ENCODE assay signal across 21 cellular contexts in genomic region chr1:1529936-1530335, GRCh38. TPM values are rescaled to one million over a fixed set of nuclear protein-coding genes. Genes with fewer than 3 reads are reported as not detected.
DNase-seq lines count a peak whose midpoint lies in the region; ATAC-seq, FAIRE-seq and TF ChIP-seq lines count a peak whose summit lies in the region.
"Had no signal": no experiment of that assay in that cellular context is flagged by ENCODE, and none has a peak within 500 bp of the region (broad histone marks: within the 10 kb centered on the region; RNA-seq: fewer than 3 reads in every experiment).

No MANE protein-coding gene starts in this region.

- H3K9ac ChIP-seq in K562 (ENCODE audit: insufficient read depth in 1 of 2, low read depth in 2 of 2, low read length in 2 of 2) = no peak overlapping the region
- H3K9ac ChIP-seq: BLaER1 treated with 17β-estradiol and CSF1 and Interleukin-3, amounts not matched to agents 10 nM and 100 nM had no signal

- no TSS peak for BruUV-seq in K562 (replicated peaks; lab: Mats Ljungman, UMichigan)

- no peak overlapping the region for H2AFZ ChIP-seq in K562 (ENCODE audit: low read depth, low read length)

- TF ChIP-seq EP300 in K562 (IDR thresholded peaks at IDR 0.05; ENCODE audit: low read length) = no peak

- no peaks in the 10 kb centered on the region for H3K79me2 ChIP-seq in K562 (ENCODE audit: control insufficient read depth, insufficient read depth, low read length)

- POLR2A ChIA-PET in K562 (lab: Yijun Ruan, JAX) = interaction anchor here (1.4 kb wide), 1 partner anchor 21 kb away, joined by 3 read pairs; no protein-coding TSS in a partner anchor

- FAIRE-seq in GM12891 (lab: Jason Lieb, UNC) (peak; percentile 20), K562 (lab: Jason Lieb, UNC) (no peak)
- FAIRE-seq: A204.1, D721Med, G401.6, GM12892, GM18507 had no signal

- CTCF ChIA-PET in K562 (lab: Yijun Ruan, JAX; ENCODE audit: low intra/inter-chr PET ratio) = interaction anchor here (0.5 kb wide), 1 partner anchor 121 kb away, joined by 3 read pairs; no protein-coding TSS in a partner anchor

- no peak overlapping the region for H3K4me2 ChIP-seq in K562 (ENCODE audit: insufficient read depth, low read length)
- H3K4me2 ChIP-seq: BLaER1 treated with 17β-estradiol and CSF1 and Interleukin-3, amounts not matched to agents 10 nM and 100 nM had no signal

- H3K27me3 ChIP-seq in K562 (ENCODE audit: control insufficient read depth in 2 of 2, insufficient read depth in 2 of 2, low read length in 2 of 2) (no peaks in the 10 kb centered on the region), left ventricle myocardium inferior (ENCODE audit: low read depth) (no peaks in the 10 kb centered on the region)
- H3K27me3 ChIP-seq: BLaER1 treated with 17β-estradiol and CSF1 and Interleukin-3, amounts not matched to agents 10 nM and 100 nM had no signal

- H4K20me1 ChIP-seq in K562 (replicated peaks; ENCODE audit: control insufficient read depth, insufficient read depth, low read length) = no peaks in the 10 kb centered on the region

- peaks cover 0 to 10% of the 10 kb centered on the region in 2 experiments; a peak in 2 of 5 replicates for H3K4me1 ChIP-seq in K562 (replicated peaks in 1 of 2; ENCODE audit: control insufficient read depth in 2 of 2, insufficient read depth in 2 of 2, low read length in 2 of 2)
- peaks cover 15% of the 10 kb centered on the region for H3K4me1 ChIP-seq in left ventricle myocardium inferior
- H3K4me1 ChIP-seq: Caco-2 had no signal

- no peak for TF ChIP-seq RAD21 in K562 (CRISPR knock-in tag; conservative IDR thresholded peaks at IDR 0.05 in 1 of 2, IDR thresholded peaks at IDR 0.05 in 1 of 2)

- peak; percentile 1 for DNase-seq in AG08395 (ENCODE audit: low spot score)
- no peak for DNase-seq in GM12891 (ENCODE audit: insufficient read length, low spot score)
- no peak for DNase-seq in K562 (ENCODE audit: extremely low read depth in 1 of 4, low spot score in 3 of 4)
- no peak for DNase-seq in T-helper 9 cell
- no peak for DNase-seq in left ventricle myocardium inferior
- DNase-seq: 8988T; ACHN; AML-193; Caco-2; Calu3; CD4-positive, alpha-beta T cell; CD8-positive, alpha-beta T cell; DMS79 treated with DMSO at 0.1 percent for 48 hours; GF-D8 had no signal

- no peak for ATAC-seq in K562
- ATAC-seq: CD8-positive, alpha-beta T cell had no signal

- no peak for TF ChIP-seq CTCF in K562 (IDR thresholded peaks at IDR 0.05 in 2 of 3, conservative IDR thresholded peaks at IDR 0.05 in 1 of 3; ENCODE audit: insufficient read depth in 2 of 3, low read depth in 1 of 3, low read length in 3 of 3)
- no peak for TF ChIP-seq CTCF in left ventricle myocardium inferior (IDR thresholded peaks at IDR 0.05; ENCODE audit: borderline replicate concordance)

- no peak for TF ChIP-seq POLR2A in GM12891 (IDR thresholded peaks at IDR 0.05; ENCODE audit: low read depth, low read length)
- no peak for TF ChIP-seq POLR2A in K562 (conservative IDR thresholded peaks at IDR 0.05)

- H3K27ac ChIP-seq in K562 (ENCODE audit: extremely low read depth, low read depth, low read length) (no peak overlapping the region), left ventricle myocardium inferior (replicated peaks) (no peak overlapping the region)
- H3K27ac ChIP-seq: BLaER1 treated with 17β-estradiol and CSF1 and Interleukin-3, amounts not matched to agents 10 nM and 100 nM; C4-2B had no signal

- intact Hi-C loops in K562 (cut with micrococcal nuclease) (no loop called here), left ventricle myocardium inferior (cut with micrococcal nuclease) (no loop called here)

- no peaks in the 10 kb centered on the region for H3K9me1 ChIP-seq in K562 (ENCODE audit: control insufficient read depth, insufficient read depth, low read length)

- H3K9me3 ChIP-seq in K562 (replicated peaks; ENCODE audit: control insufficient read depth, insufficient read depth, low read depth, low read length) (peaks cover 20% of the 10 kb centered on the region), left ventricle myocardium inferior (replicated peaks) (peaks cover 18% of the 10 kb centered on the region)
- H3K9me3 ChIP-seq: Caco-2 had no signal

- H3K4me3 ChIP-seq in K562 = no peak overlapping the region
- H3K4me3 ChIP-seq in left ventricle myocardium inferior = no peak overlapping the region
- H3K4me3 ChIP-seq: BLaER1 treated with 17β-estradiol and CSF1 and Interleukin-3, amounts not matched to agents 10 nM and 100 nM had no signal

- in situ Hi-C loops in K562 (cut with MboI) = no loop called here

- WGBS in K562 (ENCODE audit: insufficient coverage, low coverage, missing lambda C conversion rate) = 99% methylated on average over 8 of the region's 8 CpGs

- peaks cover 67% of the 10 kb centered on the region; the same call in 2 of the 3 replicates for H3K36me3 ChIP-seq in K562 (ENCODE audit: control insufficient read depth, insufficient read depth, low read length)
- H3K36me3 ChIP-seq in left ventricle myocardium inferior = peaks cover 57% of the 10 kb centered on the region

RNA-seq across cellular contexts. Expression of gene TMEM240, which starts 10.5 kb away (rescaled TPM):
- polyA plus RNA-seq in GM12891 (2012; ENCODE audit: low read depth, missing spikeins) = 0.50 TPM
- total RNA-seq in K562 (2011; cell fraction: chromatin; rRNA removed; ENCODE audit: low replicate concordance) = 1.2 and 8.3 TPM in 2 replicates
- 5.3 and 6.0 TPM in 2 replicates for total RNA-seq in K562 (2011; cell fraction: nucleolus; rRNA removed)
- 2.6 and 6.0 TPM in 2 replicates for total RNA-seq in K562 (2011; cell fraction: nucleoplasm; rRNA removed)
- total RNA-seq in K562 (2014; rRNA removed) = 0.78 TPM in 1 of 2 replicates, not detected in the other
- not detected in 2 replicates for total RNA-seq in K562 (2014; rRNA removed; fragmentation: Illumina TruSeq; extraction: Trizol)
- 0.38 and 0.43 TPM in 2 replicates for total RNA-seq in K562 (2015; rRNA removed; fragmentation: Illumina TruSeq; extraction: Trizol)
- 1.3 and 2.0 TPM in 2 replicates for total RNA-seq in K562 (2021)
- polyA plus RNA-seq in K562 (2011; rRNA removed) = 0.24 TPM in 2 replicates
- 0.46 TPM in 1 of 2 replicates, not detected in the other for polyA plus RNA-seq in K562 (2011; cell fraction: cytosol; rRNA removed)
- polyA plus RNA-seq in K562 (2011; cell fraction: nucleus; rRNA removed) = 3.5 and 8.1 TPM in 2 replicates
- polyA plus RNA-seq in K562 (2012) = 1.1 and 3.2 TPM in 2 replicates
- polyA plus RNA-seq in K562 (2014; fragmentation: Illumina TruSeq; extraction: Trizol) = not detected in 2 replicates
- polyA plus RNA-seq in K562 (2014; fragmentation: Nextera tagmentation; extraction: Ambion mirVana) = not detected
- 0.28 and 0.94 TPM in 2 replicates for polyA plus RNA-seq in K562 (2014; rRNA removed)
- not detected in 2 replicates for polyA minus RNA-seq in K562 (2011; rRNA and poly(A)+ RNA removed)
- polyA minus RNA-seq in K562 (2011; cell fraction: cytosol; rRNA and poly(A)+ RNA removed) = not detected in 2 replicates
- polyA minus RNA-seq in K562 (2011; cell fraction: nucleus; rRNA and poly(A)+ RNA removed) = 0.56 and 0.67 TPM in 2 replicates
- total RNA-seq in left ventricle myocardium inferior = 7.2 TPM

RNA-seq across cellular contexts. Expression of gene ATAD3A, which starts 18.0 kb away (rescaled TPM):
- 26.8 TPM for polyA plus RNA-seq in GM12891 (2012; ENCODE audit: low read depth, missing spikeins)
- 54.7 and 190 TPM in 2 replicates for total RNA-seq in K562 (2011; cell fraction: chromatin; rRNA removed; ENCODE audit: low replicate concordance)
- 155 and 182 TPM in 2 replicates for total RNA-seq in K562 (2011; cell fraction: nucleolus; rRNA removed)
- total RNA-seq in K562 (2011; cell fraction: nucleoplasm; rRNA removed) = 64.8 and 77.4 TPM in 2 replicates
- total RNA-seq in K562 (2014; rRNA removed) (173 and 183 TPM in 2 replicates), K562 (2014; rRNA removed; fragmentation: Illumina TruSeq; extraction: Trizol) (18.6 and 20.2 TPM in 2 replicates), K562 (2015; rRNA removed; fragmentation: Illumina TruSeq; extraction: Trizol) (80.1 and 87.1 TPM in 2 replicates), K562 (2021) (151 and 167 TPM in 2 replicates), left ventricle myocardium inferior (19.4 TPM)
- polyA plus RNA-seq in K562 (2011; rRNA removed) (36.7 and 40.8 TPM in 2 replicates), K562 (2014; fragmentation: Illumina TruSeq; extraction: Trizol) (29.2 and 90.5 TPM in 2 replicates), K562 (2014; fragmentation: Nextera tagmentation; extraction: Ambion mirVana) (1 to 10 TPM in 1 of 2 experiments, under 1 TPM in 1; 0.10 to 1.0 TPM), K562 (2014; rRNA removed) (123 and 131 TPM in 2 replicates)
- polyA plus RNA-seq in K562 (2011; cell fraction: cytosol; rRNA removed) = 47.1 and 118 TPM in 2 replicates
- 98.3 and 162 TPM in 2 replicates for polyA plus RNA-seq in K562 (2011; cell fraction: nucleus; rRNA removed)
- 69.9 and 90.0 TPM in 2 replicates for polyA plus RNA-seq in K562 (2012)
- 14.9 and 33.5 TPM in 2 replicates for polyA minus RNA-seq in K562 (2011; rRNA and poly(A)+ RNA removed)
- 50.2 and 62.0 TPM in 2 replicates for polyA minus RNA-seq in K562 (2011; cell fraction: cytosol; rRNA and poly(A)+ RNA removed)
- 28.4 and 31.9 TPM in 2 replicates for polyA minus RNA-seq in K562 (2011; cell fraction: nucleus; rRNA and poly(A)+ RNA removed)

RNA-seq across cellular contexts. Expression of gene SSU72, which starts 44.7 kb away (rescaled TPM):
- polyA plus RNA-seq in GM12891 (2012; ENCODE audit: low read depth, missing spikeins) = 81.8 TPM
- 158 and 318 TPM in 2 replicates for total RNA-seq in K562 (2011; cell fraction: chromatin; rRNA removed; ENCODE audit: low replicate concordance)
- total RNA-seq in K562 (2011; cell fraction: nucleolus; rRNA removed) = 177 TPM in 2 replicates
- 165 and 176 TPM in 2 replicates for total RNA-seq in K562 (2011; cell fraction: nucleoplasm; rRNA removed)
- total RNA-seq in K562 (2014; rRNA removed) = 157 and 175 TPM in 2 replicates
- total RNA-seq in K562 (2014; rRNA removed; fragmentation: Illumina TruSeq; extraction: Trizol) = 75.3 and 77.6 TPM in 2 replicates
- 79.3 and 80.4 TPM in 2 replicates for total RNA-seq in K562 (2015; rRNA removed; fragmentation: Illumina TruSeq; extraction: Trizol)
- 185 and 187 TPM in 2 replicates for total RNA-seq in K562 (2021)
- 77.5 and 94.6 TPM in 2 replicates for polyA plus RNA-seq in K562 (2011; rRNA removed)
- polyA plus RNA-seq in K562 (2011; cell fraction: cytosol; rRNA removed) = 108 and 136 TPM in 2 replicates
- 118 and 152 TPM in 2 replicates for polyA plus RNA-seq in K562 (2011; cell fraction: nucleus; rRNA removed)
- polyA plus RNA-seq in K562 (2012) = 185 and 187 TPM in 2 replicates
- 184 and 187 TPM in 2 replicates for polyA plus RNA-seq in K562 (2014; fragmentation: Illumina TruSeq; extraction: Trizol)
- 10 to 100 TPM; 70.8 to 90.8 TPM for polyA plus RNA-seq in K562 (2014; fragmentation: Nextera tagmentation; extraction: Ambion mirVana)
- 201 and 217 TPM in 2 replicates for polyA plus RNA-seq in K562 (2014; rRNA removed)
- polyA minus RNA-seq in K562 (2011; rRNA and poly(A)+ RNA removed) = 79.6 and 115 TPM in 2 replicates
- 73.7 and 101 TPM in 2 replicates for polyA minus RNA-seq in K562 (2011; cell fraction: cytosol; rRNA and poly(A)+ RNA removed)
- polyA minus RNA-seq in K562 (2011; cell fraction: nucleus; rRNA and poly(A)+ RNA removed) = 42.8 and 44.6 TPM in 2 replicates
- total RNA-seq in left ventricle myocardium inferior = 104 TPM

RNA-seq across cellular contexts. Expression of gene ATAD3B, which starts 58.4 kb away (rescaled TPM):
- polyA plus RNA-seq in GM12891 (2012; ENCODE audit: low read depth, missing spikeins) = 13.0 TPM
- 197 and 522 TPM in 2 replicates for total RNA-seq in K562 (2011; cell fraction: chromatin; rRNA removed; ENCODE audit: low replicate concordance)
- 417 and 489 TPM in 2 replicates for total RNA-seq in K562 (2011; cell fraction: nucleolus; rRNA removed)
- total RNA-seq in K562 (2011; cell fraction: nucleoplasm; rRNA removed) = 246 and 263 TPM in 2 replicates
- 106 and 126 TPM in 2 replicates for total RNA-seq in K562 (2014; rRNA removed)
- total RNA-seq in K562 (2014; rRNA removed; fragmentation: Illumina TruSeq; extraction: Trizol) = 10.3 and 15.6 TPM in 2 replicates
- total RNA-seq in K562 (2015; rRNA removed; fragmentation: Illumina TruSeq; extraction: Trizol) = 43.2 and 45.2 TPM in 2 replicates
- 92.0 and 93.4 TPM in 2 replicates for total RNA-seq in K562 (2021)
- polyA plus RNA-seq in K562 (2011; rRNA removed) = 27.7 and 27.9 TPM in 2 replicates
- polyA plus RNA-seq in K562 (2011; cell fraction: cytosol; rRNA removed) = 18.3 and 42.9 TPM in 2 replicates
- polyA plus RNA-seq in K562 (2011; cell fraction: nucleus; rRNA removed) = 168 and 341 TPM in 2 replicates
- polyA plus RNA-seq in K562 (2012) = 31.9 and 52.8 TPM in 2 replicates
- 18.9 and 42.2 TPM in 2 replicates for polyA plus RNA-seq in K562 (2014; fragmentation: Illumina TruSeq; extraction: Trizol)
- polyA plus RNA-seq in K562 (2014; fragmentation: Nextera tagmentation; extraction: Ambion mirVana) = under 1 TPM; 0.07 to 0.77 TPM
- polyA plus RNA-seq in K562 (2014; rRNA removed) = 113 and 117 TPM in 2 replicates
- polyA minus RNA-seq in K562 (2011; rRNA and poly(A)+ RNA removed) = 6.7 and 14.8 TPM in 2 replicates
- 23.6 and 41.7 TPM in 2 replicates for polyA minus RNA-seq in K562 (2011; cell fraction: cytosol; rRNA and poly(A)+ RNA removed)
- polyA minus RNA-seq in K562 (2011; cell fraction: nucleus; rRNA and poly(A)+ RNA removed) = 44.3 and 53.4 TPM in 2 replicates
- total RNA-seq in left ventricle myocardium inferior = 8.3 TPM
